Comparison of ENCODE assay signal across 7 cellular contexts in genomic region chrX:47232803-47233332, GRCh38.
DNase-seq lines count a peak whose midpoint lies in the region; ATAC-seq lines count a peak whose summit lies in the region.

USP11 (plus strand) TSS chrX:47233009; CDS start chrX:47233044, 35 bp downstream.

- H3K9me3 Mint-ChIP-seq in stimulated activated naive CD8-positive, alpha-beta T cell treated with anti-CD3 and anti-CD28 coated beads, Interleukin-15, amount 100 ng/mL, for 72 hours, result no peaks in the 10 kb centered on the region

- no peaks in the 10 kb centered on the region for H3K27me3 Mint-ChIP-seq in stimulated activated naive CD8-positive, alpha-beta T cell treated with anti-CD3 and anti-CD28 coated beads, Interleukin-15, amount 100 ng/mL, for 72 hours

- peak within 1 kb of the TSS; percentile 96 to 99 for H3K4me3 Mint-ChIP-seq in stimulated activated naive CD8-positive, alpha-beta T cell treated with anti-CD3 and anti-CD28 coated beads, Interleukin-15, amount 100 ng/mL, for 72 hours

- H3K27ac Mint-ChIP-seq in stimulated activated naive CD8-positive, alpha-beta T cell treated with anti-CD3 and anti-CD28 coated beads, Interleukin-15, amount 100 ng/mL, for 72 hours, result peak within 1 kb of the TSS; percentile 98 to 99

- DNase-seq in NCI-H526 (lab: John Stamatoyannopoulos, UW) (peak; percentile 30 to 76), epidermal melanocyte (ENCODE audit: insufficient read length, low spot score) (peak; percentile 33), midbrain (lab: John Stamatoyannopoulos, UW) (peak; percentile 46)
- DNase-seq in activated CD8-positive, alpha-beta memory T cell treated with anti-CD3 and anti-CD28 coated beads, Interleukin-2, amount 50 U/mL, for 24 hours (ENCODE audit: extremely low read depth), result peak; percentile 20
- peak; percentile 59 to 68 for DNase-seq in stimulated activated naive CD8-positive, alpha-beta T cell treated with anti-CD3 and anti-CD28 coated beads, Interleukin-15, amount 100 ng/mL, for 72 hours

- ATAC-seq in GM18502 (IDR thresholded peaks at IDR 0.05; ENCODE audit: poor library complexity, unreplicated experiment) (peak; percentile 23), HG02759 (IDR thresholded peaks at IDR 0.05; ENCODE audit: unreplicated experiment) (peak; percentile 28)
- peak; percentile 57 for ATAC-seq in stimulated activated naive CD8-positive, alpha-beta T cell treated with anti-CD3 and anti-CD28 coated beads, Interleukin-15, amount 100 ng/mL, for 72 hours

- peaks cover 34% of the 10 kb centered on the region for H3K4me1 Mint-ChIP-seq in stimulated activated naive CD8-positive, alpha-beta T cell treated with anti-CD3 and anti-CD28 coated beads, Interleukin-15, amount 100 ng/mL, for 72 hours

Comparison
In these comparisons a context has a peak if more than half of its experiments do, and no peak if none do; other contexts are left out.
1. Peak in every context shown above with its lines: DNase-seq and ATAC-seq.